Comparison of ENCODE assay signal across 23 cellular contexts in the genomic region with DNA sequence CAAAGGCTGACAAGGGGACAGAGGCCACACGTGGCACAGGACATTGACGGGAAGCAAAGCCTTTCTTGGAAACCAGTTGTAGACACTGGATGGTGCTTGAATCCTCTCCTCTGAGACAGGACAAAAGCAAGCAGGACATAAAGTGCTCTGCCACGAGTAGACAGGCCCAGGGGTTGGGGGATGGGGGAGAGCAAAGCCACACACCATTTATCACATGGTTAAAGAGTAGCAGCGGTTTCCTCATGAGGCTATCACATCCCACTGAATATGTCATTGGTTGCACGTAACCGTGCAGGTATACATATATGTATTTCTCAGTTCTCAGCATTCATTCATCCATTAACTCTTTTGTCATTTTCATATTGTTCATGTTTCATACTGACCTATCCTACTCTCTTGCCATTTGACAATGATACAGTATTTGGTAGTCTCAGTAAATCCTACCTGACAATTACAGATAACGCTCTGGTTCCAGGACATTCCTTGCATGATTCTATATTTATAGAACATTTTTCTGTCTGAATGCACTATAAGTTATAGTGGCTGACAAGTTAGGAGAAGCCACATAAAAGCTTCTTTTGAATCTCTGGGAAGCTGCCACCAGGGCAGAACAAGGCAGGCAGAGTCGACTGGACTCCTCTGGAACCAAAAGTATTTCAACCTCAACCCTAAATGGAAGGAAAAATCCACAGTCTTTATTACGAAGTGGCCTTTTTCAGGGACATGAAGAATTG. TPM values are rescaled to one million over a fixed set of nuclear protein-coding genes. Genes with fewer than 3 reads are reported as not detected.
DNase-seq lines count a peak whose midpoint lies in the region; ATAC-seq and TF ChIP-seq lines count a peak whose summit lies in the region.
"Had no signal": no experiment of that assay in that cellular context is flagged by ENCODE, and none has a peak within 500 bp of the region (broad histone marks: within the 10 kb centered on the region; RNA-seq: fewer than 3 reads in every experiment).

No MANE protein-coding gene starts in this region.

- H3K4me3 ChIP-seq in cardiac muscle cell, result no peak overlapping the region
- no peak overlapping the region for H3K4me3 ChIP-seq in heart left ventricle
- no peak overlapping the region for H3K4me3 ChIP-seq in uterus
- H3K4me3 ChIP-seq: stomach had no signal

- H3K9me3 ChIP-seq in cardiac muscle cell (ENCODE audit: low read depth) (no peaks in the 10 kb centered on the region), heart left ventricle (no peaks in the 10 kb centered on the region), uterus (no peaks in the 10 kb centered on the region)
- H3K9me3 ChIP-seq: stomach had no signal

- no peaks in the 10 kb centered on the region for H3K27me3 ChIP-seq in cardiac muscle cell
- H3K27me3 ChIP-seq in heart left ventricle, result peaks cover 0 to 3% (median 0%) of the 10 kb centered on the region in 9 donors
- H3K27me3 ChIP-seq in uterus, result no peaks in the 10 kb centered on the region
- H3K27me3 ChIP-seq: stomach had no signal

- peaks cover 7% of the 10 kb centered on the region for H3K27me3 Mint-ChIP-seq in nephron (ENCODE audit: low read depth)
- H3K27me3 Mint-ChIP-seq: progenitor cell of endocrine pancreas had no signal

- DNase-seq in cardiac muscle cell (ENCODE audit: low read depth in 1 of 2, low spot score in 1 of 2) (no peak), heart left ventricle (no peak), amniotic epithelial cell (ENCODE audit: low read depth) (peak; percentile 72), uterus (no peak), GM13976 (ENCODE audit: low spot score) (no peak), NCI-H748 (lab: John Stamatoyannopoulos, UW; ENCODE audit: unreplicated experiment) (no peak)
- DNase-seq: activated gamma-delta T cell; amygdala; cerebellar nuclear complex; effector CD8-positive, alpha-beta T cell; KG1; kidney glomerular epithelial cell; mammary epithelial cell; NCI-H187 treated with DMSO at 0.1 percent for 48 hours; stimulated activated CD4-positive, alpha-beta T cell treated with anti-CD3 and anti-CD28 coated beads, Interleukin-2, amount 100 ng/mL, for 24 hours; stomach; T-helper 17 cell had no signal

- intact Hi-C loops in heart left ventricle (cut with DNase I) (no loop called here), uterus (cut with DNase I; ENCODE audit: low total_unique reads) (no loop called here)

- H3K36me3 Mint-ChIP-seq in nephron (ENCODE audit: low read depth), result no peaks in the 10 kb centered on the region

- peak overlapping the region; percentile 52 to 63 (median 61) for H3K27ac Mint-ChIP-seq in nephron
- H3K27ac Mint-ChIP-seq: progenitor cell of endocrine pancreas, T-helper 17 cell had no signal

- no peak for TF ChIP-seq CTCF in cardiac muscle cell (IDR thresholded peaks at IDR 0.05; ENCODE audit: low read depth, low read length)
- TF ChIP-seq CTCF in heart left ventricle (IDR thresholded peaks at IDR 0.05), result no peak
- no peak for TF ChIP-seq CTCF in nephron (IDR thresholded peaks at IDR 0.05; ENCODE audit: unreplicated experiment in 3 of 3)
- TF ChIP-seq CTCF in uterus (IDR thresholded peaks at IDR 0.05), result no peak
- no peak for TF ChIP-seq CTCF in GM13976 (IDR thresholded peaks at IDR 0.05; ENCODE audit: borderline replicate concordance, control extremely low read depth, extremely low read depth, insufficient read depth, missing control alignments)

- H3K4me1 Mint-ChIP-seq in nephron, result peaks cover 58% of the 10 kb centered on the region

- no peaks in the 10 kb centered on the region for H3K36me3 ChIP-seq in cardiac muscle cell
- no peaks in the 10 kb centered on the region for H3K36me3 ChIP-seq in heart left ventricle
- H3K36me3 ChIP-seq in uterus, result no peaks in the 10 kb centered on the region
- H3K36me3 ChIP-seq: stomach had no signal

- H3K9me3 Mint-ChIP-seq in nephron, result no peaks in the 10 kb centered on the region

- 56 to 69% (median 60%) methylated on average over 9 of the region's 9 CpGs for WGBS in heart left ventricle, 4 donors

- no peak for ATAC-seq in heart left ventricle
- no peak for ATAC-seq in GM18519 (IDR thresholded peaks at IDR 0.05; ENCODE audit: low FRiP score, unreplicated experiment)
- ATAC-seq: esophagus mucosa, Panc1, T-helper 17 cell had no signal

- TF ChIP-seq POLR2A in heart left ventricle (IDR thresholded peaks at IDR 0.05), result no peak
- TF ChIP-seq POLR2A in uterus (IDR thresholded peaks at IDR 0.05), result no peak

- H3K27ac ChIP-seq in cardiac muscle cell (peak overlapping the region; percentile 77), heart left ventricle (peak overlapping the region in 1 of 12 donors; percentile 79), uterus (peak overlapping the region; percentile 5 to 6)

- no peak overlapping the region for H3K4me3 Mint-ChIP-seq in nephron
- H3K4me3 Mint-ChIP-seq: T-helper 17 cell had no signal

- H3K4me1 ChIP-seq in cardiac muscle cell (ENCODE audit: low read depth), result peaks cover 49% of the 10 kb centered on the region
- H3K4me1 ChIP-seq in heart left ventricle, result peaks cover 0 to 7% (median 0%) of the 10 kb centered on the region in 12 donors
- peaks cover 3% of the 10 kb centered on the region in 2 donors for H3K4me1 ChIP-seq in uterus

- in situ Hi-C loops in GM13976 (cut with MboI; ENCODE audit: low sequenced_read_pairs, unreplicated experiment), result no loop called here

RNA-seq across cellular contexts. Expression of a gene that starts 23.6 kb away (rescaled TPM):
- total RNA-seq in cardiac muscle cell (7.7 and 8.4 TPM in 2 replicates), heart left ventricle (1 to 10 TPM in 6 of 9 donors, under 1 TPM in 2, not detected in 1; 0.60 to 2.8 (median 1.8) TPM), uterus (10 to 100 TPM in 3 of 4 donors, not detected in 1; 18.0 to 47.2 (median 30.7) TPM)
- polyA plus RNA-seq in cardiac muscle cell (4.3 and 6.8 TPM in 2 replicates), heart left ventricle (not detected)
- total RNA-seq: esophagus mucosa, mammary epithelial cell, T-helper 17 cell had no signal
- polyA plus RNA-seq: mammary epithelial cell, neural cell had no signal
